9 cellular contexts compared by ENCODE assay signal in the genomic region with DNA sequence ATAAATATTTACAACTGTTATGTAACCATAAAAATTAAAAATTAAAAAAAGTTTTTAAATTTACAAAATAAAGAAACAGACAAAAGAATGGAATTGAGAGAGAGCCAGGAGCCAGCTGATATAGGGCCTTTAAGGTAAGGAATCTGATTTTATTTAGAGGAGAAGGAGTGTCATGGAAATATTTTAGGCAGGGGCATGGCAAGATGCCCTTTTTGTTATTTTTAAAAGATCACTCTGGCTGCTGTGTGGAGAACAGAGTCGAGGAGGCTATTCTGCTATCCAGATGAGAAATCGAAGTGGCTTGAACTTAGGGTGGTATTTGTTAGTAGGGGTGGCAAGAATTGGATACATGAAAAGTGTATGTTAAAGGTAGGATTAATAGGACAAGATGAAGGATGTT.
"Had no signal": no experiment of that assay in that cellular context is flagged by ENCODE, and none has a peak within 500 bp of the region (broad histone marks: within the 10 kb centered on the region; RNA-seq: fewer than 3 reads in every experiment).

No MANE protein-coding gene starts in this region.

- H3K9me3 Mint-ChIP-seq: GM23338, HFFc6 had no signal

- H3K27ac Mint-ChIP-seq: GM23338, H9, HFFc6 had no signal

- DNase-seq: GM23248, GOT3, H7, H9, HCEC 1CT, HFFc6 had no signal

- H3K4me3 ChIP-seq: GM23248, GM23338, HAP-1 had no signal

- H3K36me3 ChIP-seq: HAP-1 had no signal

- H3K4me3 Mint-ChIP-seq: GM23338, H9, HFFc6 had no signal

- H3K27ac ChIP-seq: GM23248 had no signal

- H3K9me3 ChIP-seq: HAP-1 had no signal

- ATAC-seq: GM23338, HCT116 had no signal
